ENCODE assay signal across 13 cellular contexts in genomic region chr13:32150794-32151193, GRCh38.
DNase-seq lines count a peak whose midpoint lies in the region; ATAC-seq, FAIRE-seq and TF ChIP-seq lines count a peak whose summit lies in the region.
"Had no signal": no experiment of that assay in that cellular context is flagged by ENCODE, and none has a peak within 500 bp of the region (broad histone marks: within the 10 kb centered on the region; RNA-seq: fewer than 3 reads in every experiment).

No MANE protein-coding gene starts in this region.

- WGBS in SK-N-SH (ENCODE audit: low lambda C conversion rate), result 0% methylated on average over 1 of the region's 1 CpG
- WGBS in small intestine, 3 donors, result 0 to 30% (median 22%) methylated on average over 1 of the region's 1 CpG

- DNase-seq in SK-N-SH (no peak), Right ventricle myocardium superior (peak; percentile 85), omental fat pad (ENCODE audit: low spot score) (no peak), uterus (peak; percentile 72 to 89), SJCRH30 (no peak), small intestine (no peak), SHP77 treated with DMSO at 0.1 percent for 48 hours (lab: John Stamatoyannopoulos, UW) (no peak)
- DNase-seq: activated CD8-positive, alpha-beta memory T cell treated with anti-CD3 and anti-CD28 coated beads, Interleukin-2, amount 50 U/mL, for 48 hours; NCI-H1436 treated with DMSO at 0.1 percent for 48 hours; NCI-H748 treated with DMSO at 0.1 percent for 48 hours had no signal

- TF ChIP-seq RAD21 in SK-N-SH (IDR thresholded peaks at IDR 0.05; ENCODE audit: low read length), result no peak

- no peak for TF ChIP-seq EP300 in SK-N-SH (IDR thresholded peaks at IDR 0.05; ENCODE audit: borderline replicate concordance in 1 of 2, low read depth in 1 of 2, low read length in 1 of 2)

- no peak overlapping the region for H3K9ac ChIP-seq in SK-N-SH

- H3K4me2 ChIP-seq in SK-N-SH, result no peak overlapping the region

- H3K9me3 ChIP-seq in SK-N-SH, result no peaks in the 10 kb centered on the region
- no peaks in the 10 kb centered on the region for H3K9me3 ChIP-seq in uterus
- H3K9me3 ChIP-seq in SJCRH30 (replicated peaks), result no peaks in the 10 kb centered on the region
- H3K9me3 ChIP-seq in small intestine (ENCODE audit: control insufficient read depth, low read depth), result no peaks in the 10 kb centered on the region

- H3K9me2 ChIP-seq in SK-N-SH, result no peaks in the 10 kb centered on the region

- intact Hi-C loops in Right ventricle myocardium superior (cut with DNase I), result no loop called here
- intact Hi-C loops in uterus (cut with DNase I; ENCODE audit: low total_unique reads), result no loop called here

- POLR2A ChIA-PET in SK-N-SH (lab: Yijun Ruan, JAX), result no interaction called here

- no peak overlapping the region for H3K4me3 ChIP-seq in SK-N-SH (ENCODE audit: low read depth in 2 of 2, low read length in 1 of 2)
- no peak overlapping the region for H3K4me3 ChIP-seq in uterus
- H3K4me3 ChIP-seq in SJCRH30, result no peak overlapping the region
- H3K4me3 ChIP-seq in small intestine (ENCODE audit: low read depth in 1 of 2, low read length in 2 of 2), result no peak overlapping the region

- no peaks in the 10 kb centered on the region for H4K20me1 ChIP-seq in SK-N-SH (ENCODE audit: insufficient read depth)

- CTCF ChIA-PET in SK-N-SH (lab: Yijun Ruan, JAX), result no interaction called here

- peak overlapping the region in 1 of 2 experiments; percentile 39; a peak in 2 of 4 replicates for H3K27ac ChIP-seq in SK-N-SH (ENCODE audit: low read depth in 2 of 2, low read length in 1 of 2)
- peak overlapping the region; percentile 71 to 76 for H3K27ac ChIP-seq in uterus
- no peak overlapping the region for H3K27ac ChIP-seq in SJCRH30
- H3K27ac ChIP-seq in small intestine (ENCODE audit: low read depth in 1 of 2, low read length in 1 of 2), result no peak overlapping the region
- H3K27ac ChIP-seq: 22Rv1 had no signal

- H3K36me3 ChIP-seq in SK-N-SH (replicated peaks in 1 of 2; ENCODE audit: control insufficient read depth in 1 of 2, insufficient read depth in 2 of 2, low read length in 1 of 2) (peaks cover 0 to 3% of the 10 kb centered on the region in 2 experiments), uterus (no peaks in the 10 kb centered on the region), SJCRH30 (no peaks in the 10 kb centered on the region), small intestine (ENCODE audit: control insufficient read depth in 2 of 2, insufficient read depth in 2 of 2, low read length in 2 of 2) (no peaks in the 10 kb centered on the region)

- no peaks in the 10 kb centered on the region for H3K27me3 ChIP-seq in SK-N-SH (ENCODE audit: insufficient read depth)
- no peaks in the 10 kb centered on the region for H3K27me3 ChIP-seq in uterus
- no peaks in the 10 kb centered on the region for H3K27me3 ChIP-seq in SJCRH30
- H3K27me3 ChIP-seq in small intestine (ENCODE audit: control insufficient read depth in 2 of 2, insufficient read depth in 2 of 2, low read length in 2 of 2), result no peaks in the 10 kb centered on the region

- ATAC-seq in SK-N-SH treated with all-trans-retinoic acid at 6 μM for 48 hours (0 out of 3 replicates have a peak, but pooled peaks have one; percentile 24), Right ventricle myocardium superior (ENCODE audit: poor library complexity) (peak; percentile 90), omental fat pad (ENCODE audit: low FRiP score) (peak; percentile 95)

- no peak for TF ChIP-seq POLR2A in uterus (IDR thresholded peaks at IDR 0.05)

- peaks cover 18% of the 10 kb centered on the region for H3F3A ChIP-seq in SK-N-SH (replicated peaks; ENCODE audit: insufficient read depth)

- TF ChIP-seq CTCF in SK-N-SH (IDR thresholded peaks at IDR 0.05) (no peak), omental fat pad (IDR thresholded peaks at IDR 0.05) (no peak), uterus (IDR thresholded peaks at IDR 0.05) (no peak)

- H3K4me1 ChIP-seq in SK-N-SH (ENCODE audit: control insufficient read depth in 1 of 2, insufficient read depth in 2 of 2, low read depth in 1 of 2, low read length in 1 of 2) (peaks cover 7 to 13% of the 10 kb centered on the region in 2 experiments; a peak in 3 of 4 replicates), uterus (no peaks in the 10 kb centered on the region), SJCRH30 (no peaks in the 10 kb centered on the region), small intestine (ENCODE audit: control insufficient read depth in 2 of 2, insufficient read depth in 1 of 2, low read depth in 1 of 2, low read length in 1 of 2) (no peaks in the 10 kb centered on the region)

- no peak for FAIRE-seq in small intestine (lab: Jason Lieb, UNC)
- FAIRE-seq: keratinocyte had no signal

- no peak overlapping the region for H2AFZ ChIP-seq in SK-N-SH (ENCODE audit: low read depth)

- H3K79me2 ChIP-seq in SK-N-SH (ENCODE audit: insufficient read depth), result no peaks in the 10 kb centered on the region

TF ChIP-seq in SK-N-SH treated with all-trans-retinoic acid at 6 μM for 48 hours, 23 proteins besides CTCF, POLR2A, EP300 and RAD21:
- TF ChIP-seq ISL1 (CRISPR knock-in tag; IDR thresholded peaks at IDR 0.05) (peak; percentile 43; the same call in 1 of the 2 replicates), GLIS3 (CRISPR knock-in tag; IDR thresholded peaks at IDR 0.05) (no peak)
TF ChIP-seq in SK-N-SH treated with all-trans-retinoic acid at 6 μM for 48 hours: peak in this region for 1.

TF ChIP-seq in SK-N-SH, 30 proteins besides CTCF, POLR2A, EP300 and RAD21:
- TF ChIP-seq FOXJ3 (CRISPR knock-in tag; IDR thresholded peaks at IDR 0.05) (no peak), TEAD4 (IDR thresholded peaks at IDR 0.05; ENCODE audit: borderline replicate concordance, insufficient read depth) (no peak), RFX5 (IDR thresholded peaks at IDR 0.05; ENCODE audit: low read length) (no peak), IRF3 (IDR thresholded peaks at IDR 0.05; ENCODE audit: low read depth, low read length) (no peak), ZBTB33 (IDR thresholded peaks at IDR 0.05; ENCODE audit: borderline replicate concordance, low read depth) (no peak), USF2 (IDR thresholded peaks at IDR 0.05; ENCODE audit: borderline replicate concordance, low read depth, low read length) (no peak), ELF1 (IDR thresholded peaks at IDR 0.05) (no peak), MAX (IDR thresholded peaks at IDR 0.05; ENCODE audit: low read depth) (no peak), JUND (IDR thresholded peaks at IDR 0.05) (no peak), YY1 (IDR thresholded peaks at IDR 0.05; ENCODE audit: low read depth) (no peak), GATA2 (CRISPR knock-in tag; IDR thresholded peaks at IDR 0.05) (no peak), RXRA (IDR thresholded peaks at IDR 0.05; ENCODE audit: borderline replicate concordance, low read depth) (no peak), TAF1 (IDR thresholded peaks at IDR 0.05; ENCODE audit: borderline replicate concordance, low read depth, low read length) (no peak), SIN3A (IDR thresholded peaks at IDR 0.05; ENCODE audit: borderline replicate concordance, low read depth, low read length) (no peak), FOXM1 (IDR thresholded peaks at IDR 0.05; ENCODE audit: low read depth) (no peak), POLR2AphosphoS5 (IDR thresholded peaks at IDR 0.05; ENCODE audit: low read depth, low read length) (no peak), CHD2 (IDR thresholded peaks at IDR 0.05; ENCODE audit: low read length, partially characterized antibody) (no peak), GABPA (IDR thresholded peaks at IDR 0.05; ENCODE audit: low read depth) (no peak), USF1 (IDR thresholded peaks at IDR 0.05; ENCODE audit: borderline replicate concordance, low read depth) (no peak)

Comparison
In these comparisons a context has a peak if more than half of its experiments do, and no peak if none do; other contexts are left out.
1. ATAC-seq: peak in every context shown above with its lines; median percentile 95 in omental fat pad; 90 in Right ventricle myocardium superior; 24 in SK-N-SH treated with all-trans-retinoic acid at 6 μM for 48 hours.
2. DNase-seq: peak in Right ventricle myocardium superior (single experiment) and uterus (2 of 2); none in SK-N-SH (single experiment), omental fat pad (single experiment), SJCRH30 (0 of 2), small intestine (single experiment) and SHP77 treated with DMSO at 0.1 percent for 48 hours (single experiment).
3. H3K27ac ChIP-seq: peak in uterus (2 of 2); none in SJCRH30 (single experiment) and small intestine (0 of 2).